27 cellular contexts compared by ENCODE assay signal in the genomic region with DNA sequence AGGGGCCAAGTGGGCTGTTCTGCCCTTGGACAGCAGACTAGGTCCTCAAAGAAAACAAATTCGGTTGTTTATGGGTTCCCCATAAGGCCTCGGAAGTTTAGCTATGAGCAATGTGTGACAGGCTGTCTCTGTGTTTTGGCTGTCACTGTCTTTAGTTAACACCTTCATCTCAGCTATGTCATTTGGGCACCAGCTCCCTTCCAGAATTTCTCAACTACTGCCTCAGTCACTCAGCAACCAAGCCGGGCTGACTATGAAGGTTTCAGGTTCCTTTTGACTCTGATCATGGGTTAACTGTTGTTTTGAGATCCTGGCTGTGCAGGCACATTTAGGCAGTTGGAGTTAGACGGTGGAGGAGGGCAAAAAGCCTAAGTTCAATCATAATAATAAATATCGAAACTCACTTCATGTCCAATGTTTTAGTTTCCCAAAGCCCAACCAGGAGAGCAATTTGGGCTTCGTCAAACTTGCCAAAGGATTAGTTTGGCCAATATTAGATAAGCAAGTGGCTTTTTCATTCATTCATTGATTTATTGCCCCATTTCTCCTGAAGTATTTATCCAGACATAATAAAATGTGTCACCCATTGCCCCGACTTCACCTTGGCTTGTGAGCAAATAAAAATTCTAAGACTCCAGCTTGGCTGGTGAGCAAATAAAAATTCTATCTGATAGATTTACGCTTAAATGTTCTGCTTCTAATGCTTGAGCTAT. TPM values are rescaled to one million over a fixed set of nuclear protein-coding genes. Genes with fewer than 3 reads are reported as not detected.
DNase-seq lines count a peak whose midpoint lies in the region; ATAC-seq, FAIRE-seq and TF ChIP-seq lines count a peak whose summit lies in the region.
"Had no signal": no experiment of that assay in that cellular context is flagged by ENCODE, and none has a peak within 500 bp of the region (broad histone marks: within the 10 kb centered on the region; RNA-seq: fewer than 3 reads in every experiment).

No MANE protein-coding gene starts in this region.

- no peaks in the 10 kb centered on the region for H3K36me3 ChIP-seq in psoas muscle (ENCODE audit: insufficient read depth in 1 of 2, low read depth in 1 of 2)
- H3K36me3 ChIP-seq: BLaER1, MG63, SJCRH30 had no signal

- POLR2A ChIA-PET in activated CD4-positive, alpha-beta T cell treated with anti-CD3 and anti-CD28 coated beads for 36 hours (lab: Charles Lee), result no interaction called here
- POLR2A ChIA-PET in A549 (lab: Yijun Ruan, JAX), result no interaction called here
- POLR2A ChIA-PET in activated CD4-positive, alpha-beta memory T cell treated with anti-CD3 and anti-CD28 coated beads, Interleukin-2, amount 10 ng/mL, durations not matched to agents 7 days and 5 days (lab: Charles Lee), result no interaction called here

- no peak overlapping the region for H3K4me3 Mint-ChIP-seq in activated CD4-positive, alpha-beta T cell treated with anti-CD3 and anti-CD28 coated beads for 36 hours
- no peak overlapping the region for H3K4me3 Mint-ChIP-seq in activated CD4-positive, alpha-beta memory T cell treated with anti-CD3 and anti-CD28 coated beads, Interleukin-2, amount 10 ng/mL, durations not matched to agents 7 days and 5 days
- H3K4me3 Mint-ChIP-seq: CD4-positive, CD25-positive, alpha-beta regulatory T cell had no signal

- peak; percentile 7 for FAIRE-seq in A549 (lab: Jason Lieb, UNC)
- FAIRE-seq: GM18507 had no signal

- H3K27me3 ChIP-seq in psoas muscle (ENCODE audit: insufficient read depth in 3 of 3, low read length in 2 of 3), result peaks cover 0 to 15% (median 0%) of the 10 kb centered on the region in 3 donors
- H3K27me3 ChIP-seq: MG63, SJCRH30 had no signal

- no peak overlapping the region for H3K27ac Mint-ChIP-seq in activated CD4-positive, alpha-beta T cell treated with anti-CD3 and anti-CD28 coated beads for 36 hours
- H3K27ac Mint-ChIP-seq in activated CD4-positive, alpha-beta memory T cell treated with anti-CD3 and anti-CD28 coated beads, Interleukin-2, amount 10 ng/mL, durations not matched to agents 7 days and 5 days, result no peak overlapping the region
- H3K27ac Mint-ChIP-seq: CD4-positive, CD25-positive, alpha-beta regulatory T cell had no signal

- H3K9me3 ChIP-seq in A549 (no peaks in the 10 kb centered on the region), psoas muscle (no peaks in the 10 kb centered on the region)
- H3K9me3 ChIP-seq: BLaER1, MG63, SJCRH30 had no signal

- no peak overlapping the region for H3K4me2 ChIP-seq in A549
- H3K4me2 ChIP-seq: BLaER1, PC-9 had no signal

- no peak overlapping the region for H3K27ac ChIP-seq in A549
- peak overlapping the region; percentile 58 for H3K27ac ChIP-seq in psoas muscle
- H3K27ac ChIP-seq: BLaER1, PC-9, SJCRH30 had no signal

- intact Hi-C loops in activated CD4-positive, alpha-beta T cell treated with anti-CD3 and anti-CD28 coated beads for 36 hours (cut with DNase I, micrococcal nuclease), result no loop called here
- intact Hi-C loops in psoas muscle (cut with DNase I), result no loop called here

- TF ChIP-seq CTCF in A549 (IDR thresholded peaks at IDR 0.05), result no peak
- TF ChIP-seq CTCF in psoas muscle (IDR thresholded peaks at IDR 0.05), result no peak

- no peak for TF ChIP-seq POLR2A in A549 (IDR thresholded peaks at IDR 0.05; ENCODE audit: low read length)

- H3K4me3 ChIP-seq in A549 (no peak overlapping the region), psoas muscle (no peak overlapping the region)
- H3K4me3 ChIP-seq: BLaER1, MG63, PC-9, SJCRH30 had no signal

- WGBS in A549 (ENCODE audit: missing lambda C conversion rate), result 4% methylated on average over 7 of the region's 8 CpGs
- 13 to 34% (median 24%) methylated on average over 8 of the region's 8 CpGs for WGBS in psoas muscle, 3 donors

- CTCF ChIA-PET in activated CD4-positive, alpha-beta T cell treated with anti-CD3 and anti-CD28 coated beads for 36 hours (lab: Charles Lee), result no interaction called here
- CTCF ChIA-PET in A549 (lab: Yijun Ruan, JAX), result no interaction called here
- CTCF ChIA-PET in activated CD4-positive, alpha-beta memory T cell treated with anti-CD3 and anti-CD28 coated beads, Interleukin-2, amount 10 ng/mL, durations not matched to agents 7 days and 5 days (lab: Charles Lee), result no interaction called here

- peak; percentile 49 for ATAC-seq in activated CD4-positive, alpha-beta T cell treated with anti-CD3 and anti-CD28 coated beads for 36 hours
- no peak for ATAC-seq in A549
- peak; percentile 70 to 91 (median 76) for ATAC-seq in psoas muscle
- ATAC-seq: Right ventricle myocardium inferior had no signal

- peaks cover 5% of the 10 kb centered on the region for H3K27me3 Mint-ChIP-seq in activated CD4-positive, alpha-beta T cell treated with anti-CD3 and anti-CD28 coated beads for 36 hours
- H3K27me3 Mint-ChIP-seq in activated CD4-positive, alpha-beta memory T cell treated with anti-CD3 and anti-CD28 coated beads, Interleukin-2, amount 10 ng/mL, durations not matched to agents 7 days and 5 days, result no peaks in the 10 kb centered on the region

- peak; percentile 20 for DNase-seq in activated CD4-positive, alpha-beta T cell treated with anti-CD3 and anti-CD28 coated beads for 36 hours
- no peak for DNase-seq in activated CD4-positive, alpha-beta T cell treated with anti-CD3 and anti-CD28 coated beads for 4 hours
- DNase-seq in A549 (ENCODE audit: low read depth in 1 of 2, low spot score in 1 of 2) (no peak), psoas muscle (no peak), NCI-H2227 treated with DMSO at 0.1 percent for 48 hours (lab: John Stamatoyannopoulos, UW) (no peak), GOT3 (lab: John Stamatoyannopoulos, UW) (no peak), NCI-H748 treated with DMSO at 0.1 percent for 48 hours (lab: John Stamatoyannopoulos, UW) (no peak)
- DNase-seq in activated CD4-positive, alpha-beta memory T cell treated with anti-CD3 and anti-CD28 coated beads, Interleukin-2, amount 10 ng/mL, durations not matched to agents 7 days and 5 days, result peak; percentile 14
- DNase-seq: 8988T; CD4-positive, CD25-positive, alpha-beta regulatory T cell; DMS153; H7; KG1; MG63; NCI-H1105 treated with DMSO at 0.1 percent for 48 hours; NCI-H146; NCI-H1930; NCI-H2107; NCI-H446 treated with DMSO at 0.1 percent for 48 hours; NCI-H526; PC-9; SJCRH30 had no signal

- TF ChIP-seq EP300 in A549 (IDR thresholded peaks at IDR 0.05), result no peak

- TF ChIP-seq RAD21 in A549 (conservative IDR thresholded peaks at IDR 0.05 in 1 of 2, IDR thresholded peaks at IDR 0.05 in 1 of 2), result no peak

- no peaks in the 10 kb centered on the region for H3K9me3 Mint-ChIP-seq in activated CD4-positive, alpha-beta T cell treated with anti-CD3 and anti-CD28 coated beads for 36 hours (ENCODE audit: low read depth)
- H3K9me3 Mint-ChIP-seq in activated CD4-positive, alpha-beta memory T cell treated with anti-CD3 and anti-CD28 coated beads, Interleukin-2, amount 10 ng/mL, durations not matched to agents 7 days and 5 days, result no peaks in the 10 kb centered on the region
- H3K9me3 Mint-ChIP-seq: CD4-positive, CD25-positive, alpha-beta regulatory T cell had no signal

- H3K4me1 Mint-ChIP-seq in activated CD4-positive, alpha-beta T cell treated with anti-CD3 and anti-CD28 coated beads for 36 hours, result no peaks in the 10 kb centered on the region
- peaks cover 10% of the 10 kb centered on the region for H3K4me1 Mint-ChIP-seq in activated CD4-positive, alpha-beta memory T cell treated with anti-CD3 and anti-CD28 coated beads, Interleukin-2, amount 10 ng/mL, durations not matched to agents 7 days and 5 days
- H3K4me1 Mint-ChIP-seq: CD4-positive, CD25-positive, alpha-beta regulatory T cell had no signal

- no peaks in the 10 kb centered on the region for H3K4me1 ChIP-seq in A549
- H3K4me1 ChIP-seq in psoas muscle, result no peaks in the 10 kb centered on the region
- H3K4me1 ChIP-seq: SJCRH30 had no signal

- H3K36me3 Mint-ChIP-seq in activated CD4-positive, alpha-beta T cell treated with anti-CD3 and anti-CD28 coated beads for 36 hours (ENCODE audit: low read depth), result no peaks in the 10 kb centered on the region
- H3K36me3 Mint-ChIP-seq in activated CD4-positive, alpha-beta memory T cell treated with anti-CD3 and anti-CD28 coated beads, Interleukin-2, amount 10 ng/mL, durations not matched to agents 7 days and 5 days (ENCODE audit: low read depth), result no peaks in the 10 kb centered on the region
- H3K36me3 Mint-ChIP-seq: CD4-positive, CD25-positive, alpha-beta regulatory T cell had no signal

TF ChIP-seq in A549, 52 proteins besides CTCF, POLR2A, EP300 and RAD21:
- TF ChIP-seq ZC3H11A (IDR thresholded peaks at IDR 0.05) (no peak), HEYL (CRISPR knock-in tag; IDR thresholded peaks at IDR 0.05) (no peak), KDM5A (IDR thresholded peaks at IDR 0.05) (no peak), HES2 (IDR thresholded peaks at IDR 0.05) (no peak), JUN (IDR thresholded peaks at IDR 0.05) (no peak), FOSB (CRISPR knock-in tag; IDR thresholded peaks at IDR 0.05) (no peak), EHF (CRISPR knock-in tag; IDR thresholded peaks at IDR 0.05) (no peak), RCOR1 (IDR thresholded peaks at IDR 0.05; ENCODE audit: low read depth, low read length) (no peak), JUNB (IDR thresholded peaks at IDR 0.05) (no peak), HOXB13 (CRISPR knock-in tag; IDR thresholded peaks at IDR 0.05; ENCODE audit: low read depth) (no peak)

RNA-seq across cellular contexts. Expression of gene PAGE1, which starts 9.1 kb away (rescaled TPM):
- total RNA-seq in activated CD4-positive, alpha-beta T cell treated with anti-CD3 and anti-CD28 coated beads for 36 hours, result not detected
- polyA plus RNA-seq in A549 (2011; rRNA removed), result 0.17 and 0.26 TPM in 2 replicates
- 0.21 and 0.27 TPM in 2 replicates for polyA plus RNA-seq in A549 (2012; cell fraction: cytosol; rRNA removed)
- 0.08 TPM in 1 of 2 replicates, not detected in the other for polyA plus RNA-seq in A549 (2012; cell fraction: nucleus; rRNA removed)
- 0.16 TPM in 1 of 3 replicates, not detected in the others for polyA plus RNA-seq in A549 (2017; fragmentation: RNase III; extraction: RNeasy Plus Mini Kit Qiagen cat#74134 plus additional on column Dnase treatment)
- not detected in 2 replicates for polyA minus RNA-seq in A549 (2011; rRNA and poly(A)+ RNA removed)
- total RNA-seq in activated CD4-positive, alpha-beta memory T cell treated with anti-CD3 and anti-CD28 coated beads, Interleukin-2, amount 10 ng/mL, durations not matched to agents 7 days and 5 days, result not detected
- total RNA-seq in psoas muscle, result not detected
- polyA plus RNA-seq in psoas muscle, result not detected
- total RNA-seq: CD4-positive, CD25-positive, alpha-beta regulatory T cell; G401; H7; PC-9; Right ventricle myocardium inferior; SJCRH30 had no signal
- polyA plus RNA-seq: AG04450; CD4-positive, CD25-positive, alpha-beta regulatory T cell had no signal

Comparison
In these comparisons a context has a peak if more than half of its experiments do, and no peak if none do; other contexts are left out.
1. DNase-seq: peak in activated CD4-positive, alpha-beta T cell treated with anti-CD3 and anti-CD28 coated beads for 36 hours (single experiment) and activated CD4-positive, alpha-beta memory T cell treated with anti-CD3 and anti-CD28 coated beads, Interleukin-2, amount 10 ng/mL, durations not matched to agents 7 days and 5 days (single experiment); none in activated CD4-positive, alpha-beta T cell treated with anti-CD3 and anti-CD28 coated beads for 4 hours (0 of 2), A549 (0 of 2), psoas muscle (0 of 2), NCI-H2227 treated with DMSO at 0.1 percent for 48 hours (single experiment), GOT3 (single experiment) and NCI-H748 treated with DMSO at 0.1 percent for 48 hours (single experiment).
2. ATAC-seq: peak in activated CD4-positive, alpha-beta T cell treated with anti-CD3 and anti-CD28 coated beads for 36 hours (single experiment) and psoas muscle (4 of 4); none in A549 (0 of 2).